In genomic region chr12:122892724-122893123, GRCh38 we compare ENCODE assay signal across 8 cellular contexts. TPM values are rescaled to one million over a fixed set of nuclear protein-coding genes. Genes with fewer than 3 reads are reported as not detected.
DNase-seq lines count a peak whose midpoint lies in the region; ATAC-seq, FAIRE-seq and TF ChIP-seq lines count a peak whose summit lies in the region.
"Not testable (repeated sequence)": the region's sequence is repeated elsewhere in the genome, so short reads cannot be mapped to it uniquely, and the experiment has no call there.

No MANE protein-coding gene starts in this region.

- SMC1A ChIA-PET in GM12878 (lab: Charles Lee; ENCODE audit: uncharacterized antibody, unreplicated experiment), result interaction anchor here (0.8 to 3.0 kb wide), 6 partner anchors 8 to 59 kb away, joined by 3 to 31 read pairs (median 7); no protein-coding TSS in a partner anchor

- not testable (repeated sequence) for H3K4me2 ChIP-seq in H9 (ENCODE audit: insufficient read depth, insufficient read length, low read length)
- H3K4me2 ChIP-seq in PC-9, result peak overlapping the region; percentile 85
- H3K4me2 ChIP-seq in GM12878 (ENCODE audit: control insufficient read depth, insufficient read depth), result peak overlapping the region; percentile 81; the same call in 1 of the 2 replicates
- H3K4me2 ChIP-seq in keratinocyte (ENCODE audit: control insufficient read depth, extremely low read depth, insufficient read depth, low read depth, low read length), result peak overlapping the region; percentile 98

- H3K14ac ChIP-seq in H9 (ENCODE audit: insufficient read depth, low read length), result not testable (repeated sequence)

- TF ChIP-seq EP300 in GM12878 (IDR thresholded peaks at IDR 0.05; ENCODE audit: borderline replicate concordance in 1 of 2, control insufficient read depth in 1 of 2, low read depth in 2 of 2, low read length in 2 of 2); upper lobe of left lung (IDR thresholded peaks at IDR 0.05): not testable (repeated sequence)

- not testable (repeated sequence) for H4K8ac ChIP-seq in H9 (replicated peaks; ENCODE audit: insufficient read length, low read depth, low read length)

- H3K9me3 ChIP-seq in H9 (ENCODE audit: control insufficient read depth, low read depth, low read length); PC-9 (ENCODE audit: insufficient read depth, low read depth); GM12878 (replicated peaks; ENCODE audit: control insufficient read depth, insufficient read depth, low read length); keratinocyte (ENCODE audit: control insufficient read depth, low read depth, low read length); upper lobe of left lung: not testable (repeated sequence)

- not testable (repeated sequence) for H2AFZ ChIP-seq in H9 (ENCODE audit: low read length); PC-9; GM12878 (ENCODE audit: control insufficient read depth, low read depth, low read length); keratinocyte (ENCODE audit: control insufficient read depth, low read length)

- POLR2A ChIA-PET in PC-9 (lab: Charles Lee; ENCODE audit: unreplicated experiment) (interaction anchor here (0.7 kb wide), 1 partner anchor 1172 kb away, joined by 3 read pairs; no protein-coding TSS in a partner anchor), GM12878 (lab: Charles Lee) (interaction anchor here (0.6 to 2.1 kb wide), 6 partner anchors 7 to 86 kb away, joined by 3 to 25 read pairs (median 5); no protein-coding TSS in a partner anchor)

- H3K27ac Mint-ChIP-seq in H9, result peak overlapping the region in 2 of 3 experiments; percentile 83 to 95; a peak in 2 of 7 replicates
- H3K27ac Mint-ChIP-seq in natural killer cell treated with Interleukin-12 subunit alpha and Interleukin-12 subunit beta and Interleukin-15 and Interleukin-18, amount 100 ng/mL, for 72 hours, result peak overlapping the region in 1 of 2 donors; percentile 51

- not testable (repeated sequence) for H3K9me2 ChIP-seq in PC-9 (ENCODE audit: insufficient read depth)

- H3K27me3 Mint-ChIP-seq in H9 (ENCODE audit: low read depth), result peaks cover 80% of the 10 kb centered on the region
- not testable (repeated sequence) for H3K27me3 Mint-ChIP-seq in natural killer cell treated with Interleukin-12 subunit alpha and Interleukin-12 subunit beta and Interleukin-15 and Interleukin-18, amount 100 ng/mL, for 72 hours

- not testable (repeated sequence) for H3K23me2 ChIP-seq in H9 (ENCODE audit: insufficient read length, low read depth, low read length, poor library complexity, severe bottlenecking)

- not testable (repeated sequence) for H2AK5ac ChIP-seq in H9 (ENCODE audit: insufficient read length, low read length)

- not testable (repeated sequence) for H3K4ac ChIP-seq in H9 (ENCODE audit: low read depth, low read length)

- intact Hi-C loops in PC-9 (cut with micrococcal nuclease; ENCODE audit: unreplicated experiment), result not testable (repeated sequence)
- intact Hi-C loops in GM12878 (cut with micrococcal nuclease; ENCODE audit: unreplicated experiment), result loop anchor here (2.0 kb wide), 1 partner anchor 60 kb away; no protein-coding TSS in a partner anchor

- not testable (repeated sequence) for H3K27me3 ChIP-seq in H9 (ENCODE audit: insufficient read depth, low read length); PC-9 (ENCODE audit: insufficient read depth, low read depth); GM12878 (replicated peaks in 1 of 2; ENCODE audit: control insufficient read depth in 2 of 2, insufficient read depth in 2 of 2, low read length in 1 of 2); keratinocyte (ENCODE audit: control insufficient read depth, extremely low read depth, insufficient read depth, low read length); upper lobe of left lung

- not testable (repeated sequence) for H3K9me1 ChIP-seq in keratinocyte (ENCODE audit: control insufficient read depth, extremely low read depth, insufficient read depth, low read length)

- H2BK20ac ChIP-seq in H9 (ENCODE audit: low read depth, low read length, poor library complexity, severe bottlenecking), result not testable (repeated sequence)

- H4K91ac ChIP-seq in H9 (ENCODE audit: insufficient read length, low read depth, low read length), result not testable (repeated sequence)

- not testable (repeated sequence) for H4K5ac ChIP-seq in H9 (ENCODE audit: insufficient read length, low read depth, low read length)

- dilution Hi-C loops in keratinocyte (cut with MboI; ENCODE audit: extremely low pct_ligation_motif_present, low sequenced_read_pairs), result not testable (repeated sequence)

- RAD21 ChIA-PET in GM12878 (lab: Charles Lee; ENCODE audit: unreplicated experiment), result interaction anchor here (2.0 to 2.5 kb wide), 3 partner anchors 9 to 99 kb away, joined by 8 to 15 read pairs (median 11); no protein-coding TSS in a partner anchor

- not testable (repeated sequence) for H3K27ac ChIP-seq in H9 (ENCODE audit: insufficient read length, low read depth, low read length); GM12878 (ENCODE audit: control insufficient read depth, insufficient read depth)
- H3K27ac ChIP-seq in PC-9 (peak overlapping the region; percentile 97), epithelial cell of prostate (peak overlapping the region; percentile 99), keratinocyte (ENCODE audit: control insufficient read depth, insufficient read depth, low read length) (peak overlapping the region; percentile 99), upper lobe of left lung (peak overlapping the region; percentile 95 to 98 (median 98))

- not testable (repeated sequence) for DNase-seq in H9; PC-9; GM12878 (ENCODE audit: low read depth, low spot score); epithelial cell of prostate (ENCODE audit: low read depth, low spot score); keratinocyte (ENCODE audit: low read depth, low spot score); natural killer cell treated with Interleukin-12 subunit alpha and Interleukin-12 subunit beta and Interleukin-15 and Interleukin-18, amount 100 ng/mL, for 72 hours (ENCODE audit: low spot score); skeletal muscle cell (ENCODE audit: low read depth); upper lobe of left lung

- not testable (repeated sequence) for TF ChIP-seq RAD21 in GM12878 (IDR thresholded peaks at IDR 0.05; ENCODE audit: insufficient read depth, low read depth, low read length)

- not testable (repeated sequence) for H3K9ac ChIP-seq in H9 (ENCODE audit: extremely low read depth, insufficient read length, low read length); GM12878 (ENCODE audit: control insufficient read depth, insufficient read depth, low read length)
- peak overlapping the region; percentile 86 for H3K9ac ChIP-seq in keratinocyte (ENCODE audit: control insufficient read depth, extremely low read depth, insufficient read depth, low read length)

- H3K4me1 Mint-ChIP-seq in H9, result peaks cover 64 to 74% of the 10 kb centered on the region in 2 experiments
- peaks cover 80 to 84% of the 10 kb centered on the region in 2 donors for H3K4me1 Mint-ChIP-seq in natural killer cell treated with Interleukin-12 subunit alpha and Interleukin-12 subunit beta and Interleukin-15 and Interleukin-18, amount 100 ng/mL, for 72 hours (ENCODE audit: low read depth in 2 of 2)

- H3K79me2 ChIP-seq in H9 (ENCODE audit: insufficient read depth, low read length), result not testable (repeated sequence)
- H3K79me2 ChIP-seq in PC-9 (ENCODE audit: low read depth) (peaks cover 84% of the 10 kb centered on the region), GM12878 (ENCODE audit: control insufficient read depth, insufficient read depth, low read length) (peaks cover 62% of the 10 kb centered on the region), keratinocyte (ENCODE audit: control insufficient read depth, insufficient read depth, low read length) (peaks cover 69% of the 10 kb centered on the region)

- WGBS in H9 (ENCODE audit: extremely low coverage, insufficient read length, low lambda C conversion rate), result no CpG with 5 or more reads among the region's 9 CpGs
- WGBS in GM12878 (ENCODE audit: insufficient coverage, insufficient replicate concordance, low lambda C conversion rate, missing lambda C conversion rate), result 92% methylated on average over 9 of the region's 9 CpGs
- 92% methylated on average over 9 of the region's 9 CpGs for WGBS in upper lobe of left lung, 2 donors

- in situ Hi-C loops in GM12878 (cut with MboI), result not testable (repeated sequence)

- H2BK5ac ChIP-seq in H9 (ENCODE audit: insufficient read length, low read length), result not testable (repeated sequence)

- not testable (repeated sequence) for H3K79me1 ChIP-seq in H9 (ENCODE audit: insufficient read depth, low read depth, low read length, poor library complexity, severe bottlenecking)

- H3K56ac ChIP-seq in H9 (ENCODE audit: insufficient read length, low read depth, low read length), result not testable (repeated sequence)

- not testable (repeated sequence) for H2BK12ac ChIP-seq in H9 (ENCODE audit: insufficient read length, low read depth, low read length)

- BruUV-seq in PC-9 (replicated peaks; lab: Mats Ljungman, UMichigan); GM12878 (replicated peaks; lab: Mats Ljungman, UMichigan): not testable (repeated sequence)

- not testable (repeated sequence) for H3K9me3 Mint-ChIP-seq in H9; natural killer cell treated with Interleukin-12 subunit alpha and Interleukin-12 subunit beta and Interleukin-15 and Interleukin-18, amount 100 ng/mL, for 72 hours

- not testable (repeated sequence) for H2BK15ac ChIP-seq in H9 (ENCODE audit: low read depth, low read length)

- not testable (repeated sequence) for H3K18ac ChIP-seq in H9 (ENCODE audit: insufficient read length, low read depth, low read length)

- not testable (repeated sequence) for ATAC-seq in GM12878; natural killer cell treated with Interleukin-12 subunit alpha and Interleukin-12 subunit beta and Interleukin-15 and Interleukin-18, amount 100 ng/mL, for 72 hours; upper lobe of left lung (ENCODE audit: low FRiP score in 2 of 2)

- H3K4me3 ChIP-seq in PC-9 (peak overlapping the region; percentile 61; the same call in 1 of the 2 replicates), keratinocyte (ENCODE audit: control insufficient read depth in 2 of 3, extremely low read depth in 1 of 3, insufficient read depth in 2 of 3, low read depth in 1 of 3, low read length in 3 of 3) (peak overlapping the region in 2 of 3 experiments; percentile 2 to 68), skeletal muscle cell (ENCODE audit: low read depth, low read length) (peak overlapping the region; percentile 8), upper lobe of left lung (peak overlapping the region in 1 of 4 donors; percentile 10)
- not testable (repeated sequence) for H3K4me3 ChIP-seq in GM12878

- H2BK120ac ChIP-seq in H9 (ENCODE audit: low read depth, low read length, poor library complexity, severe bottlenecking), result not testable (repeated sequence)

- not testable (repeated sequence) for TF ChIP-seq POLR2A in GM12878 (IDR thresholded peaks at IDR 0.05; ENCODE audit: low read depth, low read length); upper lobe of left lung (IDR thresholded peaks at IDR 0.05)

- not testable (repeated sequence) for H3T11ph ChIP-seq in H9 (ENCODE audit: low read length)

- not testable (repeated sequence) for H3K23ac ChIP-seq in H9 (ENCODE audit: insufficient read length, low read depth, low read length)

- H3K4me3 Mint-ChIP-seq in H9, result peak overlapping the region in 1 of 2 experiments; percentile 57; a peak in 3 of 5 replicates
- peak overlapping the region; percentile 90 for H3K4me3 Mint-ChIP-seq in natural killer cell treated with Interleukin-12 subunit alpha and Interleukin-12 subunit beta and Interleukin-15 and Interleukin-18, amount 100 ng/mL, for 72 hours

- not testable (repeated sequence) for H3K36me3 ChIP-seq in PC-9 (ENCODE audit: low read depth); GM12878 (ENCODE audit: control insufficient read depth in 2 of 2, insufficient read depth in 2 of 2, low read length in 1 of 2); upper lobe of left lung
- peaks cover 0 to 13% of the 10 kb centered on the region in 2 experiments for H3K36me3 ChIP-seq in keratinocyte (ENCODE audit: control insufficient read depth in 2 of 2, extremely low read depth in 1 of 2, insufficient read depth in 2 of 2, low read length in 2 of 2)

- H3K4me1 ChIP-seq in H9 (ENCODE audit: insufficient read depth, low read length), result not testable (repeated sequence)
- H3K4me1 ChIP-seq in PC-9 (replicated peaks; ENCODE audit: insufficient read depth) (peaks cover 84% of the 10 kb centered on the region), GM12878 (ENCODE audit: control insufficient read depth, insufficient read depth, low read length) (peaks cover 37% of the 10 kb centered on the region), keratinocyte (ENCODE audit: control insufficient read depth, extremely low read depth, insufficient read depth, low read length) (peaks cover 67% of the 10 kb centered on the region), upper lobe of left lung (peaks cover 64 to 74% (median 68%) of the 10 kb centered on the region in 4 donors)

- CTCF ChIA-PET in PC-9 (lab: Charles Lee), result interaction anchor here (0.6 kb wide), 1 partner anchor 560 kb away, joined by 6 read pairs; no protein-coding TSS in a partner anchor
- CTCF ChIA-PET in GM12878 (lab: Yijun Ruan, JAX), result interaction anchor here (0.6 to 12.3 kb wide), 5 partner anchors 9 to 54 kb away, joined by 3 to 107 read pairs (median 18); no protein-coding TSS in a partner anchor

- not testable (repeated sequence) for FAIRE-seq in GM12878 (lab: Jason Lieb, UNC); keratinocyte (lab: Jason Lieb, UNC)

- H3K36me3 Mint-ChIP-seq in H9 (ENCODE audit: insufficient read depth in 1 of 3, low read depth in 3 of 3); natural killer cell treated with Interleukin-12 subunit alpha and Interleukin-12 subunit beta and Interleukin-15 and Interleukin-18, amount 100 ng/mL, for 72 hours: not testable (repeated sequence)

- not testable (repeated sequence) for TF ChIP-seq CTCF in H9 (conservative IDR thresholded peaks at IDR 0.05); PC-9 (conservative IDR thresholded peaks at IDR 0.05); GM12878 (IDR thresholded peaks at IDR 0.05 in 2 of 3, conservative IDR thresholded peaks at IDR 0.05 in 1 of 3; ENCODE audit: control insufficient read depth in 2 of 3, extremely low read depth in 1 of 3, insufficient read depth in 1 of 3, low read depth in 3 of 3, low read length in 3 of 3); keratinocyte (optimal IDR thresholded peaks at IDR 0.05 in 1 of 3, IDR thresholded peaks at IDR 0.05 in 1 of 3, conservative IDR thresholded peaks at IDR 0.05 in 1 of 3; ENCODE audit: extremely low read depth in 1 of 3, insufficient read depth in 2 of 3, low read length in 3 of 3); upper lobe of left lung (IDR thresholded peaks at IDR 0.05)

- not testable (repeated sequence) for H4K20me1 ChIP-seq in H9 (ENCODE audit: control insufficient read depth, insufficient read depth, insufficient read length); GM12878 (ENCODE audit: control insufficient read depth, insufficient read depth); keratinocyte (ENCODE audit: control insufficient read depth, extremely low read depth, insufficient read depth, low read length)
- peaks cover 12% of the 10 kb centered on the region; the same call in 1 of the 2 replicates for H4K20me1 ChIP-seq in PC-9 (ENCODE audit: insufficient read depth)

- peaks cover 82% of the 10 kb centered on the region for H3F3A ChIP-seq in PC-9 (ENCODE audit: insufficient read depth, low read depth)

RNA-seq across cellular contexts. Expression of gene VPS37B, which starts 3.2 kb away (rescaled TPM):
- 12.3 and 12.9 TPM in 2 replicates for total RNA-seq in H9 (2021)
- 51.4 and 53.5 TPM in 2 replicates for total RNA-seq in PC-9 (2021)
- total RNA-seq in GM12878 (2013; cell fraction: nucleolus; rRNA removed), result 54.9 and 58.5 TPM in 2 replicates
- 47.5 and 53.3 TPM in 2 replicates for total RNA-seq in GM12878 (2014; rRNA removed)
- 22.3 and 26.5 TPM in 2 replicates for total RNA-seq in GM12878 (2014; rRNA removed; fragmentation: Illumina TruSeq; extraction: Trizol)
- total RNA-seq in GM12878 (2021), result 68.6 and 68.7 TPM in 2 replicates
- polyA plus RNA-seq in GM12878 (2011; ENCODE audit: low read depth), result 7.5 TPM
- polyA plus RNA-seq in GM12878 (2011; rRNA removed), result 11.7 and 13.0 TPM in 2 replicates
- polyA plus RNA-seq in GM12878 (2011; cell fraction: cytosol; rRNA removed), result 22.7 and 26.9 TPM in 2 replicates
- polyA plus RNA-seq in GM12878 (2011; cell fraction: nucleus; rRNA removed), result 24.3 and 28.7 TPM in 2 replicates
- 18.5 and 21.4 TPM in 2 replicates for polyA plus RNA-seq in GM12878 (2012)
- polyA plus RNA-seq in GM12878 (2014; fragmentation: Illumina TruSeq; extraction: Trizol), result 20.1 and 29.5 TPM in 2 replicates
- 1 to 10 TPM in 1 of 2 experiments, under 1 TPM in 1; 0.66 to 1.7 TPM for polyA plus RNA-seq in GM12878 (2014; fragmentation: Nextera tagmentation; extraction: Ambion mirVana)
- 54.0 and 63.8 TPM in 2 replicates for polyA plus RNA-seq in GM12878 (2014; rRNA removed)
- 10 to 100 TPM; 49.7 to 52.6 TPM for polyA plus RNA-seq in GM12878 (2016; fragmentation: Nextera tagmentation; extraction: Ambion mirVana)
- polyA minus RNA-seq in GM12878 (2011; rRNA and poly(A)+ RNA removed), result 10.7 and 17.4 TPM in 2 replicates
- 11.3 and 11.4 TPM in 2 replicates for polyA minus RNA-seq in GM12878 (2011; cell fraction: cytosol; rRNA and poly(A)+ RNA removed)
- 8.9 and 18.9 TPM in 2 replicates for polyA minus RNA-seq in GM12878 (2011; cell fraction: nucleus; rRNA and poly(A)+ RNA removed)
- 29.3 to 85.5 TPM (median 34.1 TPM) in 3 replicates for polyA plus RNA-seq in keratinocyte
- polyA plus RNA-seq in keratinocyte (2011; ENCODE audit: low read depth), result 22.7 TPM
- polyA plus RNA-seq in keratinocyte (2011; cell fraction: cytosol; rRNA removed), result 47.2 and 61.5 TPM in 2 replicates
- 73.8 and 86.1 TPM in 2 replicates for polyA plus RNA-seq in keratinocyte (2011; cell fraction: nucleus; rRNA removed)
- 37.9 and 59.4 TPM in 2 replicates for polyA plus RNA-seq in keratinocyte (2012; ENCODE audit: low replicate concordance)
- 24.4 to 39.4 TPM (median 29.8 TPM) in 3 replicates for polyA minus RNA-seq in keratinocyte
- polyA minus RNA-seq in keratinocyte (2011; cell fraction: cytosol; rRNA and poly(A)+ RNA removed), result 77.5 TPM
- 33.3 and 50.4 TPM in 2 replicates for polyA minus RNA-seq in keratinocyte (2011; cell fraction: nucleus; rRNA and poly(A)+ RNA removed)
- total RNA-seq in natural killer cell treated with Interleukin-12 subunit alpha and Interleukin-12 subunit beta and Interleukin-15 and Interleukin-18, amount 100 ng/mL, for 72 hours, result 10 to 100 TPM; 42.6 to 46.9 TPM
- 10 to 100 TPM; 41.2 to 93.2 (median 64.0) TPM for total RNA-seq in upper lobe of left lung

RNA-seq across cellular contexts. Expression of gene HIP1R, which starts 57.5 kb away (rescaled TPM):
- total RNA-seq in H9 (2021) (17.4 and 20.0 TPM in 2 replicates), PC-9 (2021) (33.1 and 47.4 TPM in 2 replicates), GM12878 (2014; rRNA removed) (23.3 and 27.7 TPM in 2 replicates), GM12878 (2014; rRNA removed; fragmentation: Illumina TruSeq; extraction: Trizol) (6.9 and 10.2 TPM in 2 replicates), GM12878 (2021) (20.7 and 21.7 TPM in 2 replicates), upper lobe of left lung (100 to 1,000 TPM in 1 of 6 donors, 10 to 100 TPM in 5; 34.2 to 137 (median 46.9) TPM)
- 18.6 and 21.9 TPM in 2 replicates for total RNA-seq in GM12878 (2013; cell fraction: nucleolus; rRNA removed)
- polyA plus RNA-seq in GM12878 (2011; ENCODE audit: low read depth), result 3.2 TPM
- polyA plus RNA-seq in GM12878 (2011; rRNA removed) (1.1 and 1.6 TPM in 2 replicates), GM12878 (2014; fragmentation: Illumina TruSeq; extraction: Trizol) (3.4 and 10.4 TPM in 2 replicates), GM12878 (2014; fragmentation: Nextera tagmentation; extraction: Ambion mirVana) (under 1 TPM; 0.18 to 0.35 TPM), GM12878 (2014; rRNA removed) (19.9 and 20.8 TPM in 2 replicates), GM12878 (2016; fragmentation: Nextera tagmentation; extraction: Ambion mirVana) (10 to 100 TPM; 12.9 to 14.4 TPM), keratinocyte (19.4 to 31.8 TPM (median 23.0 TPM) in 3 replicates)
- polyA plus RNA-seq in GM12878 (2011; cell fraction: cytosol; rRNA removed), result 1.1 and 3.2 TPM in 2 replicates
- polyA plus RNA-seq in GM12878 (2011; cell fraction: nucleus; rRNA removed), result 17.7 and 27.4 TPM in 2 replicates
- 5.7 and 6.6 TPM in 2 replicates for polyA plus RNA-seq in GM12878 (2012)
- 1.9 and 5.3 TPM in 2 replicates for polyA minus RNA-seq in GM12878 (2011; rRNA and poly(A)+ RNA removed)
- polyA minus RNA-seq in GM12878 (2011; cell fraction: cytosol; rRNA and poly(A)+ RNA removed), result 1.1 and 1.2 TPM in 2 replicates
- 3.9 and 4.6 TPM in 2 replicates for polyA minus RNA-seq in GM12878 (2011; cell fraction: nucleus; rRNA and poly(A)+ RNA removed)
- 39.4 TPM for polyA plus RNA-seq in keratinocyte (2011; ENCODE audit: low read depth)
- polyA plus RNA-seq in keratinocyte (2011; cell fraction: cytosol; rRNA removed), result 10.1 and 13.0 TPM in 2 replicates
- polyA plus RNA-seq in keratinocyte (2011; cell fraction: nucleus; rRNA removed), result 69.4 and 79.4 TPM in 2 replicates
- 21.9 and 45.2 TPM in 2 replicates for polyA plus RNA-seq in keratinocyte (2012; ENCODE audit: low replicate concordance)
- polyA minus RNA-seq in keratinocyte, result 42.9 to 79.9 TPM (median 43.5 TPM) in 3 replicates
- polyA minus RNA-seq in keratinocyte (2011; cell fraction: cytosol; rRNA and poly(A)+ RNA removed), result 16.3 TPM
- 36.1 and 37.4 TPM in 2 replicates for polyA minus RNA-seq in keratinocyte (2011; cell fraction: nucleus; rRNA and poly(A)+ RNA removed)
- 10 to 100 TPM; 14.8 to 48.9 TPM for total RNA-seq in natural killer cell treated with Interleukin-12 subunit alpha and Interleukin-12 subunit beta and Interleukin-15 and Interleukin-18, amount 100 ng/mL, for 72 hours
